12 cellular contexts compared by ENCODE assay signal in the genomic region with DNA sequence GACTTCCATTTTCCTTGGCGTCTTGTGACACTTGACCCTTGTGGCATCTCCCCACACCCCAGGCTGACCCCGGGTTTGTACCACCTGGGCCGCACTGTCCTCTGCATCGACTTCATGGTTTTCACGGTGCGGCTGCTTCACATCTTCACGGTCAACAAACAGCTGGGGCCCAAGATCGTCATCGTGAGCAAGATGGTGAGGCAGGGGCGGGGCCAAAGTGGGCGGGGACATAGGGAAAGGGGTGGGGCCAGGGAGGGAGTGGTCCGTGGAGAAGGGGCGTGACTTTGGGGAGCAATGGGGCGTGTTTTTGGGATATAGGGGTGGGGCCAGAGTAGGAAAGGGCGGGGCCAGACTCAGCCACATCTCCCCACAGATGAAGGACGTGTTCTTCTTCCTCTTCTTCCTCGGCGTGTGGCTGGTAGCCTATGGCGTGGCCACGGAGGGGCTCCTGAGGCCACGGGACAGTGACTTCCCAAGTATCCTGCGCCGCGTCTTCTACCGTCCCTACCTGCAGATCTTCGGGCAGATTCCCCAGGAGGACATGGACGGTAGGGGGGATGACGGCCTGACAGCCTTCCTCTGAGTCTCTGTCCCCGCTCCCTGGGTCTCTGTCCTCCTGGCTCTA. TPM values are rescaled to one million over a fixed set of nuclear protein-coding genes. Genes with fewer than 3 reads are reported as not detected.
DNase-seq lines count a peak whose midpoint lies in the region; ATAC-seq and TF ChIP-seq lines count a peak whose summit lies in the region.
"Had no signal": no experiment of that assay in that cellular context is flagged by ENCODE, and none has a peak within 500 bp of the region (broad histone marks: within the 10 kb centered on the region; RNA-seq: fewer than 3 reads in every experiment).

No MANE protein-coding gene starts in this region.

- H2AFZ ChIP-seq in Loucy (ENCODE audit: low read length), result no peak overlapping the region

- no peak for TF ChIP-seq EP300 in ovary (IDR thresholded peaks at IDR 0.05)

- peaks cover 8% of the 10 kb centered on the region for H3K4me1 Mint-ChIP-seq in activated CD8-positive, alpha-beta T cell treated with anti-CD3 and anti-CD28 coated beads, Interleukin-2, amount 10 ng/mL, durations not matched to agents 7 days and 5 days (ENCODE audit: low read depth)

- TF ChIP-seq CTCF in Loucy (conservative IDR thresholded peaks at IDR 0.05; ENCODE audit: low read length) (no peak), ovary (IDR thresholded peaks at IDR 0.05) (no peak)

- no peak overlapping the region for H3K27ac ChIP-seq in ovary
- H3K27ac ChIP-seq: tibial artery had no signal

- WGBS in ovary, 3 donors, result 88 to 89% (median 88%) methylated on average over 29 of the region's 29 CpGs

- no peak overlapping the region for H3K27ac Mint-ChIP-seq in activated CD8-positive, alpha-beta T cell treated with anti-CD3 and anti-CD28 coated beads, Interleukin-2, amount 10 ng/mL, durations not matched to agents 7 days and 5 days

- H3K4me2 ChIP-seq in Loucy (ENCODE audit: low read depth, low read length, poor library complexity, severe bottlenecking), result peak overlapping the region; percentile 63

- H3K4me1 ChIP-seq in Loucy (ENCODE audit: insufficient read depth, low read length, poor library complexity, severe bottlenecking) (no peaks in the 10 kb centered on the region), ovary (ENCODE audit: insufficient read depth) (no peaks in the 10 kb centered on the region)

- no peak overlapping the region for H3K9ac ChIP-seq in Loucy (ENCODE audit: low read depth, low read length, poor library complexity, severe bottlenecking)

- H3K79me2 ChIP-seq in Loucy (ENCODE audit: insufficient read depth, low read length), result no peaks in the 10 kb centered on the region

- no peaks in the 10 kb centered on the region for H3K9me2 ChIP-seq in Loucy (replicated peaks; ENCODE audit: low read depth, low read length)

- H3K9me3 ChIP-seq in Loucy (ENCODE audit: insufficient read depth, low read depth, low read length) (no peaks in the 10 kb centered on the region), ovary (no peaks in the 10 kb centered on the region)
- H3K9me3 ChIP-seq: tibial artery had no signal

- H3K9me3 Mint-ChIP-seq in activated CD8-positive, alpha-beta T cell treated with anti-CD3 and anti-CD28 coated beads, Interleukin-2, amount 10 ng/mL, durations not matched to agents 7 days and 5 days (ENCODE audit: insufficient read depth), result no peaks in the 10 kb centered on the region
- H3K9me3 Mint-ChIP-seq: neural crest cell had no signal

- peak; percentile 61 for DNase-seq in activated CD4-positive, alpha-beta T cell treated with anti-CD3 and anti-CD28 coated beads for 48 hours
- DNase-seq in activated CD4-positive, alpha-beta T cell treated with anti-CD3 and anti-CD28 coated beads, Interleukin-2, amount 50 U/mL, for 4 hours, result no peak
- DNase-seq in activated CD8-positive, alpha-beta T cell treated with anti-CD3 and anti-CD28 coated beads, Interleukin-2, amount 10 ng/mL, durations not matched to agents 7 days and 5 days, result peak; percentile 23
- DNase-seq in posterior vena cava (ENCODE audit: low spot score) (peak; percentile 73), NCI-H524 treated with DMSO at 0.1 percent for 48 hours (lab: John Stamatoyannopoulos, UW) (no peak), ovary (no peak), NCI-H2196 treated with DMSO at 0.1 percent for 48 hours (lab: John Stamatoyannopoulos, UW; ENCODE audit: unreplicated experiment) (no peak)
- DNase-seq: NCI-H774, tibial artery had no signal

- intact Hi-C loops in posterior vena cava (cut with DNase I), result loop anchor here in 1 of 2 donors (5.0 kb wide), 1 partner anchor 103 kb away; no protein-coding TSS in a partner anchor
- intact Hi-C loops in ovary (cut with DNase I), result no loop called here

- peak; percentile 62 for ATAC-seq in activated CD8-positive, alpha-beta T cell treated with anti-CD3 and anti-CD28 coated beads, Interleukin-2, amount 10 ng/mL, durations not matched to agents 7 days and 5 days

- no peak for TF ChIP-seq POLR2A in ovary (IDR thresholded peaks at IDR 0.05)

- no peaks in the 10 kb centered on the region for H4K20me1 ChIP-seq in Loucy (ENCODE audit: insufficient read depth, low read length, poor library complexity, severe bottlenecking)

- H3K27me3 ChIP-seq in Loucy (ENCODE audit: insufficient read depth, low read length, poor library complexity, severe bottlenecking), result no peaks in the 10 kb centered on the region
- no peaks in the 10 kb centered on the region for H3K27me3 ChIP-seq in ovary
- H3K27me3 ChIP-seq: tibial artery had no signal

- CTCF ChIA-PET in activated CD8-positive, alpha-beta T cell treated with anti-CD3 and anti-CD28 coated beads, Interleukin-2, amount 10 ng/mL, durations not matched to agents 7 days and 5 days (lab: Charles Lee), result interaction anchor here (0.9 to 4.2 kb wide), 3 partner anchors 87 to 102 kb away, joined by 3 to 70 read pairs (median 3); partner anchors contain the start of gene LIN7B

- H3K36me3 Mint-ChIP-seq in activated CD8-positive, alpha-beta T cell treated with anti-CD3 and anti-CD28 coated beads, Interleukin-2, amount 10 ng/mL, durations not matched to agents 7 days and 5 days (ENCODE audit: low read depth), result no peaks in the 10 kb centered on the region

- H3K4me3 ChIP-seq in Loucy (ENCODE audit: low read length, poor library complexity, severe bottlenecking) (no peak overlapping the region), ovary (no peak overlapping the region)
- H3K4me3 ChIP-seq: tibial artery had no signal

- POLR2A ChIA-PET in activated CD8-positive, alpha-beta T cell treated with anti-CD3 and anti-CD28 coated beads, Interleukin-2, amount 10 ng/mL, durations not matched to agents 7 days and 5 days (lab: Charles Lee), result no interaction called here

- H3K27me3 Mint-ChIP-seq in activated CD8-positive, alpha-beta T cell treated with anti-CD3 and anti-CD28 coated beads, Interleukin-2, amount 10 ng/mL, durations not matched to agents 7 days and 5 days (ENCODE audit: low read depth), result no peaks in the 10 kb centered on the region

- H3K36me3 ChIP-seq in Loucy (ENCODE audit: insufficient read depth, low read length) (no peaks in the 10 kb centered on the region), ovary (no peaks in the 10 kb centered on the region)

- H3K4me3 Mint-ChIP-seq in activated CD8-positive, alpha-beta T cell treated with anti-CD3 and anti-CD28 coated beads, Interleukin-2, amount 10 ng/mL, durations not matched to agents 7 days and 5 days, result no peak overlapping the region
- H3K4me3 Mint-ChIP-seq: neural crest cell had no signal

- no peaks in the 10 kb centered on the region for H3F3A ChIP-seq in Loucy (ENCODE audit: low read depth)

RNA-seq across cellular contexts. Expression of gene TRPM4, which starts 42.8 kb away (rescaled TPM):
- not detected for total RNA-seq in activated CD8-positive, alpha-beta T cell treated with anti-CD3 and anti-CD28 coated beads, Interleukin-2, amount 10 ng/mL, durations not matched to agents 7 days and 5 days
- total RNA-seq in posterior vena cava (10 to 100 TPM; 20.5 to 36.0 TPM), ovary (10 to 100 TPM in 2 of 7 donors, 1 to 10 TPM in 5; 1.2 to 12.2 (median 8.2) TPM)
- 1 to 10 TPM; 1.1 to 5.1 TPM for polyA plus RNA-seq in ovary

RNA-seq across cellular contexts. Expression of gene HRC, which starts 45.2 kb away (rescaled TPM):
- not detected for total RNA-seq in activated CD8-positive, alpha-beta T cell treated with anti-CD3 and anti-CD28 coated beads, Interleukin-2, amount 10 ng/mL, durations not matched to agents 7 days and 5 days
- 1 to 10 TPM; 1.1 to 2.4 TPM for total RNA-seq in posterior vena cava
- total RNA-seq in ovary, result 1 to 10 TPM in 5 of 7 donors, under 1 TPM in 2; 0.36 to 3.0 (median 2.1) TPM
- 10 to 100 TPM in 1 of 2 donors, 1 to 10 TPM in 1; 4.0 to 10.5 TPM for polyA plus RNA-seq in ovary
- polyA plus RNA-seq: AG04450 had no signal

Comparison
In these comparisons a context has a peak if more than half of its experiments do, and no peak if none do; other contexts are left out.
1. DNase-seq: peak in activated CD4-positive, alpha-beta T cell treated with anti-CD3 and anti-CD28 coated beads for 48 hours (single experiment), activated CD8-positive, alpha-beta T cell treated with anti-CD3 and anti-CD28 coated beads, Interleukin-2, amount 10 ng/mL, durations not matched to agents 7 days and 5 days (single experiment) and posterior vena cava (single experiment); none in activated CD4-positive, alpha-beta T cell treated with anti-CD3 and anti-CD28 coated beads, Interleukin-2, amount 50 U/mL, for 4 hours (0 of 2), NCI-H524 treated with DMSO at 0.1 percent for 48 hours (single experiment), ovary (0 of 5) and NCI-H2196 treated with DMSO at 0.1 percent for 48 hours (single experiment).